Comparison of ENCODE assay signal across 1 cellular context in the genomic region with DNA sequence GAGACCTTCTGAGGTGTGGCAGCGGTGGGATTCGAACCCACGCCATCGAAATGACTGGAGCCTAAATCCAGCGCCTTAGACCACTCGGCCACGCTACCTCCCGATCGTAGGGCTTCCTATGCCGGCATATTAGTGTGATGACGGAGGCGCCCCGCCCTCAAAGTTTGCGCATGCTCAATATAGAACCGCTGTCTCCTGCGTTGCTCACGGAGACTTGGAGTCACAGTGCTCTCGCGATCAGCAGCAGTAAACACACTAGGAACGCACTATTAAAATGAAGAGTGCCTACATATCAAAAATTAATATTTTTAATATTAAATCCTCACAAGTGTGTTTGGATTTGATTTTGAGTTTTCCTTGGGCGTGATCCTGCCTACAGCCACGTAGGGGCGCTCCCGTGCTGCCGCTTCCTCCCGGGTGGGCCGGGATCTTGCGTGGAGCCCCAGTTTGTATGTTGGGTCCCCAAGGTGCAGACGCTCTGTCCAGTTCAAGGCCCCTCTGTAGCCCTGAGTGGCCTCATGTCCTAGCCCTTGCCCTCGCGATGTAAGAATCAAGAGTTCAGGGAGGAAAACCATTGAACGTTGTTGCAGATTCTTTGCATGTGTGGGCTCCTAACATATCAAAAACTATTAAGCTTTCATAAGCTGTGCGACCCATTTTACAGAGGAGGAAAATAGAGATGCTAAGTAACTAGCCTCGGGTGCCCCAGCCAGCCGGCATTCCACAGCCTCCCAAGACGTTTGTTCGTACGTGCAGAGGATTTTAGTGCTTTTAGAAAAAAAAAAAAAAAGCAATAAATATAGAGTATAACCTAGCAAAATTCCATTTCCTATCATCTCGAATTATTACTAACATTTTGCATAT.
TF ChIP-seq lines count a peak whose summit lies in the region.

No MANE protein-coding gene starts in this region.

TF ChIP-seq in H1, 55 proteins besides CTCF, POLR2A, EP300 and RAD21:
- TF ChIP-seq KDM4A (IDR thresholded peaks at IDR 0.05; ENCODE audit: low read depth, low read length, severe bottlenecking) (peak; percentile 54), TAF7 (optimal IDR thresholded peaks at IDR 0.05; ENCODE audit: borderline replicate concordance, low read depth, low read length) (no peak), JUN (IDR thresholded peaks at IDR 0.05; ENCODE audit: low read depth, low read length) (no peak), RFX5 (IDR thresholded peaks at IDR 0.05; ENCODE audit: borderline replicate concordance, low read depth, low read length) (no peak), BACH1 (IDR thresholded peaks at IDR 0.05; ENCODE audit: low read length) (peak; percentile 79), ZNF274 (IDR thresholded peaks at IDR 0.05; ENCODE audit: borderline replicate concordance, extremely low read depth, low read length) (no peak), BCL11A (IDR thresholded peaks at IDR 0.05; ENCODE audit: low read depth in 2 of 2, low read length in 2 of 2) (no peak), CHD2 (IDR thresholded peaks at IDR 0.05; ENCODE audit: low read length) (peak; percentile 46; the same call in 1 of the 2 replicates), SIRT6 (IDR thresholded peaks at IDR 0.05; ENCODE audit: low read length) (no peak), SIX5 (IDR thresholded peaks at IDR 0.05; ENCODE audit: low read depth, low read length) (no peak), TBP (IDR thresholded peaks at IDR 0.05; ENCODE audit: low read depth, low read length) (peak; percentile 100), SRF (IDR thresholded peaks at IDR 0.05; ENCODE audit: low read depth, low read length) (no peak), TAF1 (IDR thresholded peaks at IDR 0.05; ENCODE audit: low read depth, low read length) (no peak), EGR1 (IDR thresholded peaks at IDR 0.05; ENCODE audit: borderline replicate concordance, low read depth, low read length) (no peak), MAFK (IDR thresholded peaks at IDR 0.05; ENCODE audit: low read depth, low read length) (peak; percentile 91; the same call in 1 of the 2 replicates), TCF12 (IDR thresholded peaks at IDR 0.05; ENCODE audit: low read depth, low read length) (no peak), SP2 (IDR thresholded peaks at IDR 0.05; ENCODE audit: low read length) (no peak), NRF1 (IDR thresholded peaks at IDR 0.05; ENCODE audit: low read depth, low read length) (peak; percentile 57; the same call in 1 of the 2 replicates), POLR2AphosphoS5 (IDR thresholded peaks at IDR 0.05; ENCODE audit: low read depth, low read length) (no peak), GTF2F1 (IDR thresholded peaks at IDR 0.05; ENCODE audit: borderline replicate concordance, low read depth, low read length) (no peak), SUZ12 (IDR thresholded peaks at IDR 0.05; ENCODE audit: low read length) (no peak), CTBP2 (IDR thresholded peaks at IDR 0.05; ENCODE audit: borderline replicate concordance, insufficient read depth, insufficient read length, low read length) (no peak), EZH2 (IDR thresholded peaks at IDR 0.05; ENCODE audit: low read depth, low read length, severe bottlenecking) (no peak), POU5F1 (IDR thresholded peaks at IDR 0.05; ENCODE audit: low read depth, low read length) (no peak), RNF2 (IDR thresholded peaks at IDR 0.05; ENCODE audit: borderline replicate concordance, low read depth, low read length, missing control alignments, poor library complexity, severe bottlenecking) (no peak), CEBPB (IDR thresholded peaks at IDR 0.05; ENCODE audit: low read depth, low read length) (peak; percentile 75), KDM1A (IDR thresholded peaks at IDR 0.05; ENCODE audit: borderline replicate concordance, low read length) (peak; percentile 94), CREB1 (IDR thresholded peaks at IDR 0.05) (peak; percentile 52; the same call in 1 of the 2 replicates), HDAC6 (IDR thresholded peaks at IDR 0.05; ENCODE audit: low read depth, low read length) (no peak), FOSL1 (IDR thresholded peaks at IDR 0.05; ENCODE audit: insufficient read depth, low read depth, low read length) (no peak), GABPA (IDR thresholded peaks at IDR 0.05; ENCODE audit: borderline replicate concordance, insufficient read depth, low read length) (no peak), ASH2L (IDR thresholded peaks at IDR 0.05; ENCODE audit: low read length) (peak; percentile 94), PHF8 (conservative IDR thresholded peaks at IDR 0.05; ENCODE audit: low read depth, low read length) (no peak), SP4 (IDR thresholded peaks at IDR 0.05; ENCODE audit: low read length) (no peak), JUND (IDR thresholded peaks at IDR 0.05; ENCODE audit: low read length) (no peak), RBBP5 (IDR thresholded peaks at IDR 0.05; ENCODE audit: borderline replicate concordance, low read depth, low read length) (peak; percentile 77; the same call in 1 of the 2 replicates), CBX5 (IDR thresholded peaks at IDR 0.05; ENCODE audit: low read depth, low read length) (no peak), YY1 (IDR thresholded peaks at IDR 0.05; ENCODE audit: low read depth, low read length) (no peak), BRCA1 (IDR thresholded peaks at IDR 0.05; ENCODE audit: low read depth, low read length) (peak; percentile 4; the same call in 1 of the 2 replicates), NANOG (IDR thresholded peaks at IDR 0.05; ENCODE audit: insufficient read depth, low read depth, low read length, poor library complexity, severe bottlenecking) (no peak), HDAC2 (IDR thresholded peaks at IDR 0.05; ENCODE audit: borderline replicate concordance in 1 of 2, low read depth in 2 of 2, low read length in 2 of 2) (peak; percentile 91 to 98; a peak in 3 of 4 replicates), RXRA (IDR thresholded peaks at IDR 0.05; ENCODE audit: insufficient read depth, low read depth, low read length) (no peak), SP1 (IDR thresholded peaks at IDR 0.05; ENCODE audit: low read depth, low read length) (no peak), CBX8 (IDR thresholded peaks at IDR 0.05; ENCODE audit: borderline replicate concordance, low read depth, low read length) (no peak), SAP30 (IDR thresholded peaks at IDR 0.05; ENCODE audit: insufficient read depth, insufficient replicate concordance, low read length) (no peak), TEAD4 (IDR thresholded peaks at IDR 0.05; ENCODE audit: low read depth, low read length) (peak; percentile 72), CHD1 (IDR thresholded peaks at IDR 0.05; ENCODE audit: low read depth, low read length) (no peak), SIN3A (conservative IDR thresholded peaks at IDR 0.05 in 1 of 2, IDR thresholded peaks at IDR 0.05 in 1 of 2; ENCODE audit: low read depth in 1 of 2, low read length in 2 of 2) (0 out of 4 replicates have a peak, but pooled peaks of 1 of the 2 experiments have one; percentile 55), KDM5A (IDR thresholded peaks at IDR 0.05; ENCODE audit: low read length) (no peak)
- TF ChIP-seq, protein P1, sequence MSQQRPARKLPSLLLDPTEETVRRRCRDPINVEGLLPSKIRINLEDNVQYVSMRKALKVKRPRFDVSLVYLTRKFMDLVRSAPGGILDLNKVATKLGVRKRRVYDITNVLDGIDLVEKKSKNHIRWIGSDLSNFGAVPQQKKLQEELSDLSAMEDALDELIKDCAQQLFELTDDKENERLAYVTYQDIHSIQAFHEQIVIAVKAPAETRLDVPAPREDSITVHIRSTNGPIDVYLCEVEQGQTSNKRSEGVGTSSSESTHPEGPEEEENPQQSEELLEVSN (IDR thresholded peaks at IDR 0.05): no peak
- TF ChIP-seq, protein P2, sequence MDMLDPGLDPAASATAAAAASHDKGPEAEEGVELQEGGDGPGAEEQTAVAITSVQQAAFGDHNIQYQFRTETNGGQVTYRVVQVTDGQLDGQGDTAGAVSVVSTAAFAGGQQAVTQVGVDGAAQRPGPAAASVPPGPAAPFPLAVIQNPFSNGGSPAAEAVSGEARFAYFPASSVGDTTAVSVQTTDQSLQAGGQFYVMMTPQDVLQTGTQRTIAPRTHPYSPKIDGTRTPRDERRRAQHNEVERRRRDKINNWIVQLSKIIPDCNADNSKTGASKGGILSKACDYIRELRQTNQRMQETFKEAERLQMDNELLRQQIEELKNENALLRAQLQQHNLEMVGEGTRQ (IDR thresholded peaks at IDR 0.05; ENCODE audit: low read length): no peak
- TF ChIP-seq, protein P3, sequence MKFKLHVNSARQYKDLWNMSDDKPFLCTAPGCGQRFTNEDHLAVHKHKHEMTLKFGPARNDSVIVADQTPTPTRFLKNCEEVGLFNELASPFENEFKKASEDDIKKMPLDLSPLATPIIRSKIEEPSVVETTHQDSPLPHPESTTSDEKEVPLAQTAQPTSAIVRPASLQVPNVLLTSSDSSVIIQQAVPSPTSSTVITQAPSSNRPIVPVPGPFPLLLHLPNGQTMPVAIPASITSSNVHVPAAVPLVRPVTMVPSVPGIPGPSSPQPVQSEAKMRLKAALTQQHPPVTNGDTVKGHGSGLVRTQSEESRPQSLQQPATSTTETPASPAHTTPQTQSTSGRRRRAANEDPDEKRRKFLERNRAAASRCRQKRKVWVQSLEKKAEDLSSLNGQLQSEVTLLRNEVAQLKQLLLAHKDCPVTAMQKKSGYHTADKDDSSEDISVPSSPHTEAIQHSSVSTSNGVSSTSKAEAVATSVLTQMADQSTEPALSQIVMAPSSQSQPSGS (IDR thresholded peaks at IDR 0.05; ENCODE audit: low read length): 0 out of 2 replicates have a peak, but pooled peaks have one; percentile 80
- TF ChIP-seq, protein P4, sequence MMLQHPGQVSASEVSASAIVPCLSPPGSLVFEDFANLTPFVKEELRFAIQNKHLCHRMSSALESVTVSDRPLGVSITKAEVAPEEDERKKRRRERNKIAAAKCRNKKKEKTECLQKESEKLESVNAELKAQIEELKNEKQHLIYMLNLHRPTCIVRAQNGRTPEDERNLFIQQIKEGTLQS (IDR thresholded peaks at IDR 0.05; ENCODE audit: insufficient read depth, low read depth, low read length): no peak
- TF ChIP-seq, protein P5, sequence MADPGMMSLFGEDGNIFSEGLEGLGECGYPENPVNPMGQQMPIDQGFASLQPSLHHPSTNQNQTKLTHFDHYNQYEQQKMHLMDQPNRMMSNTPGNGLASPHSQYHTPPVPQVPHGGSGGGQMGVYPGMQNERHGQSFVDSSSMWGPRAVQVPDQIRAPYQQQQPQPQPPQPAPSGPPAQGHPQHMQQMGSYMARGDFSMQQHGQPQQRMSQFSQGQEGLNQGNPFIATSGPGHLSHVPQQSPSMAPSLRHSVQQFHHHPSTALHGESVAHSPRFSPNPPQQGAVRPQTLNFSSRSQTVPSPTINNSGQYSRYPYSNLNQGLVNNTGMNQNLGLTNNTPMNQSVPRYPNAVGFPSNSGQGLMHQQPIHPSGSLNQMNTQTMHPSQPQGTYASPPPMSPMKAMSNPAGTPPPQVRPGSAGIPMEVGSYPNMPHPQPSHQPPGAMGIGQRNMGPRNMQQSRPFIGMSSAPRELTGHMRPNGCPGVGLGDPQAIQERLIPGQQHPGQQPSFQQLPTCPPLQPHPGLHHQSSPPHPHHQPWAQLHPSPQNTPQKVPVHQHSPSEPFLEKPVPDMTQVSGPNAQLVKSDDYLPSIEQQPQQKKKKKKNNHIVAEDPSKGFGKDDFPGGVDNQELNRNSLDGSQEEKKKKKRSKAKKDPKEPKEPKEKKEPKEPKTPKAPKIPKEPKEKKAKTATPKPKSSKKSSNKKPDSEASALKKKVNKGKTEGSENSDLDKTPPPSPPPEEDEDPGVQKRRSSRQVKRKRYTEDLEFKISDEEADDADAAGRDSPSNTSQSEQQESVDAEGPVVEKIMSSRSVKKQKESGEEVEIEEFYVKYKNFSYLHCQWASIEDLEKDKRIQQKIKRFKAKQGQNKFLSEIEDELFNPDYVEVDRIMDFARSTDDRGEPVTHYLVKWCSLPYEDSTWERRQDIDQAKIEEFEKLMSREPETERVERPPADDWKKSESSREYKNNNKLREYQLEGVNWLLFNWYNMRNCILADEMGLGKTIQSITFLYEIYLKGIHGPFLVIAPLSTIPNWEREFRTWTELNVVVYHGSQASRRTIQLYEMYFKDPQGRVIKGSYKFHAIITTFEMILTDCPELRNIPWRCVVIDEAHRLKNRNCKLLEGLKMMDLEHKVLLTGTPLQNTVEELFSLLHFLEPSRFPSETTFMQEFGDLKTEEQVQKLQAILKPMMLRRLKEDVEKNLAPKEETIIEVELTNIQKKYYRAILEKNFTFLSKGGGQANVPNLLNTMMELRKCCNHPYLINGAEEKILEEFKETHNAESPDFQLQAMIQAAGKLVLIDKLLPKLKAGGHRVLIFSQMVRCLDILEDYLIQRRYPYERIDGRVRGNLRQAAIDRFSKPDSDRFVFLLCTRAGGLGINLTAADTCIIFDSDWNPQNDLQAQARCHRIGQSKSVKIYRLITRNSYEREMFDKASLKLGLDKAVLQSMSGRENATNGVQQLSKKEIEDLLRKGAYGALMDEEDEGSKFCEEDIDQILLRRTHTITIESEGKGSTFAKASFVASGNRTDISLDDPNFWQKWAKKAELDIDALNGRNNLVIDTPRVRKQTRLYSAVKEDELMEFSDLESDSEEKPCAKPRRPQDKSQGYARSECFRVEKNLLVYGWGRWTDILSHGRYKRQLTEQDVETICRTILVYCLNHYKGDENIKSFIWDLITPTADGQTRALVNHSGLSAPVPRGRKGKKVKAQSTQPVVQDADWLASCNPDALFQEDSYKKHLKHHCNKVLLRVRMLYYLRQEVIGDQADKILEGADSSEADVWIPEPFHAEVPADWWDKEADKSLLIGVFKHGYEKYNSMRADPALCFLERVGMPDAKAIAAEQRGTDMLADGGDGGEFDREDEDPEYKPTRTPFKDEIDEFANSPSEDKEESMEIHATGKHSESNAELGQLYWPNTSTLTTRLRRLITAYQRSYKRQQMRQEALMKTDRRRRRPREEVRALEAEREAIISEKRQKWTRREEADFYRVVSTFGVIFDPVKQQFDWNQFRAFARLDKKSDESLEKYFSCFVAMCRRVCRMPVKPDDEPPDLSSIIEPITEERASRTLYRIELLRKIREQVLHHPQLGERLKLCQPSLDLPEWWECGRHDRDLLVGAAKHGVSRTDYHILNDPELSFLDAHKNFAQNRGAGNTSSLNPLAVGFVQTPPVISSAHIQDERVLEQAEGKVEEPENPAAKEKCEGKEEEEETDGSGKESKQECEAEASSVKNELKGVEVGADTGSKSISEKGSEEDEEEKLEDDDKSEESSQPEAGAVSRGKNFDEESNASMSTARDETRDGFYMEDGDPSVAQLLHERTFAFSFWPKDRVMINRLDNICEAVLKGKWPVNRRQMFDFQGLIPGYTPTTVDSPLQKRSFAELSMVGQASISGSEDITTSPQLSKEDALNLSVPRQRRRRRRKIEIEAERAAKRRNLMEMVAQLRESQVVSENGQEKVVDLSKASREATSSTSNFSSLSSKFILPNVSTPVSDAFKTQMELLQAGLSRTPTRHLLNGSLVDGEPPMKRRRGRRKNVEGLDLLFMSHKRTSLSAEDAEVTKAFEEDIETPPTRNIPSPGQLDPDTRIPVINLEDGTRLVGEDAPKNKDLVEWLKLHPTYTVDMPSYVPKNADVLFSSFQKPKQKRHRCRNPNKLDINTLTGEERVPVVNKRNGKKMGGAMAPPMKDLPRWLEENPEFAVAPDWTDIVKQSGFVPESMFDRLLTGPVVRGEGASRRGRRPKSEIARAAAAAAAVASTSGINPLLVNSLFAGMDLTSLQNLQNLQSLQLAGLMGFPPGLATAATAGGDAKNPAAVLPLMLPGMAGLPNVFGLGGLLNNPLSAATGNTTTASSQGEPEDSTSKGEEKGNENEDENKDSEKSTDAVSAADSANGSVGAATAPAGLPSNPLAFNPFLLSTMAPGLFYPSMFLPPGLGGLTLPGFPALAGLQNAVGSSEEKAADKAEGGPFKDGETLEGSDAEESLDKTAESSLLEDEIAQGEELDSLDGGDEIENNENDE (IDR thresholded peaks at IDR 0.05; ENCODE audit: insufficient replicate concordance, low read length): no peak
- TF ChIP-seq, protein P6, sequence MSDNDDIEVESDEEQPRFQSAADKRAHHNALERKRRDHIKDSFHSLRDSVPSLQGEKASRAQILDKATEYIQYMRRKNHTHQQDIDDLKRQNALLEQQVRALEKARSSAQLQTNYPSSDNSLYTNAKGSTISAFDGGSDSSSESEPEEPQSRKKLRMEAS (IDR thresholded peaks at IDR 0.05): no peak
TF ChIP-seq in H1: peak in this region for 16.
